Comparison of ENCODE assay signal across 1 cellular context in the genomic region with DNA sequence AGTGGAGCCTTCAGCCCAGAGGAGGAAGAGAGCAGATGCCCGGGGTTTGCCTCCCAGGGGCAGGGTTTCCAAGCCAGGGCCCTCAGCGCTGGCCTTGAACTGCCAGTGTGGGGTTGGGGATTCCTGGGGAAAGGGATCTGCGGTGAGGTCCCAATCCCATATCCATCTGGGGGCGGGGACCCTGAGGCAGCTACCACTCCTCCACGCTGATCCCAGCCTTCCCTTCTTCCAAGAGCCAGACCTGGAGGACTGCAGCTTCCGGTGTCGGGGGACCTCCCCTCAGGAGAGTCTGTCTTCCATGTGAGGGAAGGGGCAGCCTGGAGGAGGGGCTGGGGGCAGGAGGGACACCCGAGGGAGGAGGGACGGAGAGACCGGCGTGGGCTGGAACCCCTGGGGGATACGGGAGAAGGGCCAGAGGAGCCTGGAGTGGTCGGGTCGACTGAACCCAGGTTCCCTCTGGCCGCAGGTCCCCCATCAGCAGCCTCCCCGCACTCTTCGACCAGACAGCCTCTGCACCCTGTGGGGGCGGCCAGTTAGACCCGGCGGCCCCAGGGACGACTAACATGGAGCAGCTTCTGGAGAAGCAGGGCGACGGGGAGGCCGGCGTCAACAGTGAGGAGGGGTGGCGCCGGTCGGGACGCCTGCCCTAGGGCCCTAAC.
TF ChIP-seq lines count a peak whose summit lies in the region.

No MANE protein-coding gene starts in this region.

TF ChIP-seq in K562, 482 proteins besides CTCF, POLR2A, EP300 and RAD21:
- TF ChIP-seq RBFOX2 (IDR thresholded peaks at IDR 0.05; ENCODE audit: low read depth, low read length) (0 out of 2 replicates have a peak, but pooled peaks have one; percentile 8), ZNF445 (CRISPR knock-in tag; IDR thresholded peaks at IDR 0.05; ENCODE audit: low read depth) (no peak), HMGN3 (IDR thresholded peaks at IDR 0.05; ENCODE audit: borderline replicate concordance, extremely low read depth, insufficient read length, low read depth, low read length) (peak; percentile 38), MECOM (CRISPR knock-in tag; IDR thresholded peaks at IDR 0.05) (no peak), ZFX (CRISPR knock-in tag; IDR thresholded peaks at IDR 0.05) (0 out of 2 replicates have a peak, but pooled peaks have one; percentile 26), POLR2G (IDR thresholded peaks at IDR 0.05; ENCODE audit: low read depth, low read length) (peak; percentile 67), PCBP1 (IDR thresholded peaks at IDR 0.05; ENCODE audit: low read depth, low read length, poor library complexity, severe bottlenecking) (peak; percentile 48)
- TF ChIP-seq, protein P1, sequence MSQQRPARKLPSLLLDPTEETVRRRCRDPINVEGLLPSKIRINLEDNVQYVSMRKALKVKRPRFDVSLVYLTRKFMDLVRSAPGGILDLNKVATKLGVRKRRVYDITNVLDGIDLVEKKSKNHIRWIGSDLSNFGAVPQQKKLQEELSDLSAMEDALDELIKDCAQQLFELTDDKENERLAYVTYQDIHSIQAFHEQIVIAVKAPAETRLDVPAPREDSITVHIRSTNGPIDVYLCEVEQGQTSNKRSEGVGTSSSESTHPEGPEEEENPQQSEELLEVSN (IDR thresholded peaks at IDR 0.05; ENCODE audit: borderline replicate concordance in 1 of 2, extremely low read depth in 1 of 2, insufficient read depth in 1 of 2, insufficient read length in 1 of 2, low read depth in 1 of 2, low read length in 1 of 2, poor library complexity in 1 of 2, severe bottlenecking in 1 of 2): peak in 1 of 2 experiments; percentile 22
